26 cellular contexts compared by ENCODE assay signal in the genomic region with DNA sequence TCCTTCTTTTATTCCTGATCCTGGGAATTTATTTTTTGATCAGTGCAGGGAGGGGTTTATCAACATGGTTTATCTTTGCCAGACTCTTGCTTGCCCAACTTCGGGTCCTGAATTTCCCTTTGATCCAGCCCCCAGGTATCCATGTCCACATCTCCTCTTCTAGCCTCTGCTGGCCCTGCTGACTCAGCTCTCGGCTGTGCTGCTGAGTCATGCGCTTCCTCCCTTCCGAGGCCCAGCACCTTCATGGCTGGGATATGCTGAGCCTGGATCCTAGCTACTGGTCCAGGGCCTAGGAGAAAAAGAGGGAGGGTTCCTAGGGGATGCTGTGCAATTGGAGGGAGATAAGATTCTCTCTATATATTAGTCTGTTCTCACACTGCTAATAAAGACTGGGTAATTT.
DNase-seq lines count a peak whose midpoint lies in the region; ATAC-seq, FAIRE-seq and TF ChIP-seq lines count a peak whose summit lies in the region.
"Had no signal": no experiment of that assay in that cellular context is flagged by ENCODE, and none has a peak within 500 bp of the region (broad histone marks: within the 10 kb centered on the region; RNA-seq: fewer than 3 reads in every experiment).

No MANE protein-coding gene starts in this region.

- H4K20me1 ChIP-seq in K562 (replicated peaks; ENCODE audit: control insufficient read depth, insufficient read depth, low read length): peaks cover 3% of the 10 kb centered on the region; the same call in 1 of the 2 replicates
- no peaks in the 10 kb centered on the region for H4K20me1 ChIP-seq in OCI-LY7 (ENCODE audit: insufficient read depth, low read length)

- no peak for TF ChIP-seq RAD21 in K562 (CRISPR knock-in tag; conservative IDR thresholded peaks at IDR 0.05 in 1 of 2, IDR thresholded peaks at IDR 0.05 in 1 of 2)

- ATAC-seq in Panc1: peak; percentile 78
- ATAC-seq in K562: peak; percentile 88
- ATAC-seq: activated T-cell treated with anti-CD3 and anti-CD28 coated beads, Interleukin-2, amount 50 U/mL, for 4 hours; gastrocnemius medialis; right lobe of liver had no signal

- no peaks in the 10 kb centered on the region for H3K9me1 ChIP-seq in K562 (ENCODE audit: control insufficient read depth, insufficient read depth, low read length)

- H3K79me2 ChIP-seq in K562 (ENCODE audit: control insufficient read depth, insufficient read depth, low read length): no peaks in the 10 kb centered on the region
- no peaks in the 10 kb centered on the region for H3K79me2 ChIP-seq in mesendoderm (ENCODE audit: control insufficient read depth, insufficient read depth, low read length)
- H3K79me2 ChIP-seq in OCI-LY7 (ENCODE audit: insufficient read depth, low read depth, low read length): no peaks in the 10 kb centered on the region

- no peak overlapping the region for H2BK5ac ChIP-seq in mesendoderm (ENCODE audit: low read length)

- H3K9me3 ChIP-seq in Panc1 (ENCODE audit: control insufficient read depth, insufficient read depth, low read depth, low read length) (no peaks in the 10 kb centered on the region), K562 (replicated peaks; ENCODE audit: control insufficient read depth, insufficient read depth, low read depth, low read length) (no peaks in the 10 kb centered on the region), OCI-LY7 (ENCODE audit: low read length) (no peaks in the 10 kb centered on the region)
- H3K9me3 ChIP-seq: gastrocnemius medialis, right lobe of liver, thyroid gland had no signal

- no peaks in the 10 kb centered on the region for H3K27me3 ChIP-seq in Panc1 (ENCODE audit: control insufficient read depth, insufficient read depth, low read length)
- H3K27me3 ChIP-seq in K562 (ENCODE audit: control insufficient read depth in 2 of 2, insufficient read depth in 2 of 2, low read length in 2 of 2): peaks cover 33 to 59% of the 10 kb centered on the region in 2 experiments
- H3K27me3 ChIP-seq in mesendoderm (ENCODE audit: insufficient read depth, low read length, poor library complexity): no peaks in the 10 kb centered on the region
- H3K27me3 ChIP-seq: gastrocnemius medialis, right lobe of liver, thyroid gland had no signal

- H3K18ac ChIP-seq in mesendoderm (ENCODE audit: low read length): no peak overlapping the region

- no peak for FAIRE-seq in H54 (lab: Jason Lieb, UNC)
- FAIRE-seq in K562 (lab: Jason Lieb, UNC): peak; percentile 75

- H4K5ac ChIP-seq in mesendoderm (ENCODE audit: low read length): no peak overlapping the region

- POLR2A ChIA-PET in Panc1 (lab: Charles Lee): interaction anchor here (0.6 kb wide), 1 partner anchor 541 kb away, joined by 3 read pairs; no protein-coding TSS in a partner anchor
- POLR2A ChIA-PET in K562 (lab: Yijun Ruan, JAX): interaction anchor here (0.6 to 0.9 kb wide), 3 partner anchors 12 to 223 kb away, joined by 3 to 4 read pairs (median 3); no protein-coding TSS in a partner anchor
- POLR2A ChIA-PET in OCI-LY7 (lab: Charles Lee): interaction anchor here (0.6 kb wide), 1 partner anchor 388 kb away, joined by 3 read pairs; no protein-coding TSS in a partner anchor

- H2BK120ac ChIP-seq in mesendoderm (ENCODE audit: low read depth, low read length): no peak overlapping the region

- no peak overlapping the region for H4K8ac ChIP-seq in mesendoderm (ENCODE audit: low read depth, low read length)

- TF ChIP-seq CTCF in Panc1 (IDR thresholded peaks at IDR 0.05) (no peak), K562 (IDR thresholded peaks at IDR 0.05 in 2 of 3, conservative IDR thresholded peaks at IDR 0.05 in 1 of 3; ENCODE audit: insufficient read depth in 2 of 3, low read depth in 1 of 3, low read length in 3 of 3) (no peak), OCI-LY7 (conservative IDR thresholded peaks at IDR 0.05; ENCODE audit: low read length) (no peak)

- H3K9me2 ChIP-seq in OCI-LY7 (ENCODE audit: insufficient read depth, low read length): no peaks in the 10 kb centered on the region

- DNase-seq in H54 (ENCODE audit: insufficient read length, low spot score) (peak; percentile 53), Panc1 (ENCODE audit: low read depth, low spot score) (no peak), K562 (ENCODE audit: extremely low read depth in 1 of 4, low spot score in 3 of 4) (peak; percentile 46 to 62 (median 60)), mesendoderm (peak; percentile 42), HT-29 (ENCODE audit: low spot score) (no peak), OCI-LY7 (ENCODE audit: low spot score) (no peak), T1000 (lab: John Stamatoyannopoulos, UW) (no peak)
- DNase-seq: activated CD4-positive, alpha-beta T cell treated with anti-CD3 and anti-CD28 coated beads for 48 hours; activated naive CD4-positive, alpha-beta T cell treated with Interleukin-2 at 50 U/mL for 16 hours; activated T-cell treated with anti-CD3 and anti-CD28 coated beads, Interleukin-2, amount 50 U/mL, for 4 hours; CD4-positive, CD25-positive, alpha-beta regulatory T cell; gastrocnemius medialis; hippocampal formation; islet precursor cell; Kasumi-1; NCI-H1105; NCI-H2081 treated with DMSO at 0.1 percent for 48 hours; NCI-H82; nephron progenitor cell; stimulated activated CD4-positive, alpha-beta T cell treated with anti-CD3 and anti-CD28 coated beads, Interleukin-12 subunit alpha, Interleukin-12 subunit beta, amount 100 ng/mL, for 4 hours; stimulated activated CD4-positive, alpha-beta T cell treated with anti-CD3 and anti-CD28 coated beads, Interleukin-4, amount 100 ng/mL, for 24 hours; stimulated activated naive CD4-positive, alpha-beta T cell treated with Interleukin-2 at 50 U/mL for 16 hours; T-helper 1 cell; thyroid gland had no signal

- BruUV-seq in Panc1 (replicated peaks; lab: Mats Ljungman, UMichigan) (no TSS peak), K562 (replicated peaks; lab: Mats Ljungman, UMichigan) (no TSS peak), OCI-LY7 (replicated peaks; lab: Mats Ljungman, UMichigan) (no TSS peak)

- no peak for TF ChIP-seq EP300 in K562 (IDR thresholded peaks at IDR 0.05; ENCODE audit: low read length)

- CTCF ChIA-PET in Panc1 (lab: Charles Lee): no interaction called here
- CTCF ChIA-PET in K562 (lab: Yijun Ruan, JAX; ENCODE audit: low intra/inter-chr PET ratio): interaction anchor here (0.6 kb wide), 1 partner anchor 1022 kb away, joined by 3 read pairs; no protein-coding TSS in a partner anchor
- CTCF ChIA-PET in OCI-LY7 (lab: Charles Lee; ENCODE audit: unreplicated experiment): no interaction called here

- H3K4me3 ChIP-seq in Panc1 (ENCODE audit: low read depth in 2 of 2, low read length in 2 of 2) (no peak overlapping the region), K562 (no peak overlapping the region), mesendoderm (ENCODE audit: low read length) (no peak overlapping the region), OCI-LY7 (ENCODE audit: low read depth, low read length, poor library complexity, severe bottlenecking) (no peak overlapping the region)
- H3K4me3 ChIP-seq: coronary artery, gastrocnemius medialis, right lobe of liver, thyroid gland had no signal

- 0% methylated on average over 4 of the region's 4 CpGs for WGBS in K562 (ENCODE audit: insufficient coverage, low coverage, missing lambda C conversion rate)
- no CpG with 5 or more reads among the region's 4 CpGs for WGBS in mesendoderm (ENCODE audit: extremely low coverage, insufficient coverage, low lambda C conversion rate)

- no peak overlapping the region for H2BK15ac ChIP-seq in mesendoderm (replicated peaks; ENCODE audit: low read depth)

- no peak overlapping the region for H3K9ac ChIP-seq in K562 (ENCODE audit: insufficient read depth in 1 of 2, low read depth in 2 of 2, low read length in 2 of 2)
- no peak overlapping the region for H3K9ac ChIP-seq in mesendoderm (ENCODE audit: low read length)

- TF ChIP-seq POLR2A in H54 (IDR thresholded peaks at IDR 0.05; ENCODE audit: low read depth, low read length): no peak
- no peak for TF ChIP-seq POLR2A in K562 (conservative IDR thresholded peaks at IDR 0.05)

- no peak overlapping the region for H3K4me2 ChIP-seq in K562 (ENCODE audit: insufficient read depth, low read length)
- no peak overlapping the region for H3K4me2 ChIP-seq in mesendoderm (ENCODE audit: low read length)
- H3K4me2 ChIP-seq in OCI-LY7 (ENCODE audit: low read length): no peak overlapping the region

- H3K27ac ChIP-seq in Panc1 (ENCODE audit: low read length): no peak overlapping the region
- no peak overlapping the region for H3K27ac ChIP-seq in K562 (ENCODE audit: extremely low read depth, low read depth, low read length)
- no peak overlapping the region for H3K27ac ChIP-seq in mesendoderm (ENCODE audit: low read depth, low read length)
- H3K27ac ChIP-seq in OCI-LY7 (ENCODE audit: low read depth, low read length, poor library complexity, severe bottlenecking): no peak overlapping the region
- H3K27ac ChIP-seq: coronary artery, gastrocnemius medialis, right lobe of liver, thyroid gland had no signal

- H3K4me1 ChIP-seq in Panc1 (ENCODE audit: control insufficient read depth, insufficient read depth, low read length) (no peaks in the 10 kb centered on the region), K562 (replicated peaks in 1 of 2; ENCODE audit: control insufficient read depth in 2 of 2, insufficient read depth in 2 of 2, low read length in 2 of 2) (no peaks in the 10 kb centered on the region), mesendoderm (ENCODE audit: control insufficient read depth, low read depth, low read length) (no peaks in the 10 kb centered on the region), OCI-LY7 (ENCODE audit: insufficient read depth, low read length, poor library complexity, severe bottlenecking) (no peaks in the 10 kb centered on the region)
- H3K4me1 ChIP-seq: gastrocnemius medialis, right lobe of liver, thyroid gland had no signal

- no peaks in the 10 kb centered on the region for H3K79me1 ChIP-seq in mesendoderm (ENCODE audit: low read length)

- no peak overlapping the region for H3K56ac ChIP-seq in mesendoderm (ENCODE audit: low read length)

- H2AFZ ChIP-seq in K562 (ENCODE audit: low read depth, low read length) (no peak overlapping the region), OCI-LY7 (ENCODE audit: low read length) (no peak overlapping the region)

- in situ Hi-C loops in Panc1 (cut with HindIII; ENCODE audit: low pct_unique_long_range_greater_than_20kb, low sequenced_read_pairs) (no loop called here), K562 (cut with MboI) (no loop called here)

- intact Hi-C loops in Panc1 (cut with micrococcal nuclease; ENCODE audit: unreplicated experiment): no loop called here
- intact Hi-C loops in K562 (cut with micrococcal nuclease): no loop called here
- intact Hi-C loops in OCI-LY7 (cut with micrococcal nuclease; ENCODE audit: unreplicated experiment): no loop called here

- H3K36me3 ChIP-seq in Panc1 (ENCODE audit: control insufficient read depth, insufficient read depth, low read length): no peaks in the 10 kb centered on the region
- no peaks in the 10 kb centered on the region for H3K36me3 ChIP-seq in K562 (ENCODE audit: control insufficient read depth, insufficient read depth, low read length)
- no peaks in the 10 kb centered on the region for H3K36me3 ChIP-seq in mesendoderm (ENCODE audit: control insufficient read depth, insufficient read depth, low read length)
- H3K36me3 ChIP-seq in OCI-LY7 (ENCODE audit: insufficient read depth, low read length): no peaks in the 10 kb centered on the region
- H3K36me3 ChIP-seq: gastrocnemius medialis, right lobe of liver, thyroid gland had no signal

- no peak overlapping the region for H3K23ac ChIP-seq in mesendoderm (ENCODE audit: low read length)

- H2AK5ac ChIP-seq in mesendoderm (ENCODE audit: low read length): no peak overlapping the region

- no peak overlapping the region for H3K4ac ChIP-seq in mesendoderm (ENCODE audit: low read depth, low read length)

Comparison
In these comparisons a context has a peak if more than half of its experiments do, and no peak if none do; other contexts are left out.
1. DNase-seq: peak in H54 (single experiment), K562 (4 of 4) and mesendoderm (single experiment); none in Panc1 (single experiment), HT-29 (single experiment), OCI-LY7 (single experiment) and T1000 (single experiment).